8 cellular contexts compared by ENCODE assay signal in genomic region chr2:191677646-191678436, GRCh38. TPM values are rescaled to one million over a fixed set of nuclear protein-coding genes. Genes with fewer than 3 reads are reported as not detected.
DNase-seq lines count a peak whose midpoint lies in the region; ATAC-seq and TF ChIP-seq lines count a peak whose summit lies in the region.

NABP1 (plus strand) TSS chr2:191678136; CDS start chr2:191678615, 479 bp downstream.

- peaks cover 64% of the 10 kb centered on the region for H3K4me1 Mint-ChIP-seq in activated B cell treated with CpG ODN at 0.5 μM for 24 hours
- peaks cover 68 to 78% of the 10 kb centered on the region in 2 donors for H3K4me1 Mint-ChIP-seq in immature natural killer cell

- ATAC-seq in GM19025 (IDR thresholded peaks at IDR 0.05; ENCODE audit: low read depth, unreplicated experiment) (peak; percentile 64), HG03280 (IDR thresholded peaks at IDR 0.05; ENCODE audit: unreplicated experiment) (peak; percentile 73), activated B cell treated with CpG ODN at 0.5 μM for 24 hours (ENCODE audit: low read depth) (peak; percentile 84)

- POLR2A ChIA-PET in activated B cell treated with CpG ODN at 0.5 μM for 24 hours (lab: Charles Lee), result interaction anchor here (0.6 to 7.9 kb wide), 46 partner anchors 9 to 1271 kb away, joined by 3 to 380 read pairs (median 7); partner anchors contain the start of genes STAT1 and STAT4

- H3K27me3 Mint-ChIP-seq in activated B cell treated with CpG ODN at 0.5 μM for 24 hours (no peaks in the 10 kb centered on the region), immature natural killer cell (ENCODE audit: low read depth in 3 of 3) (peaks cover 18 to 30% (median 22%) of the 10 kb centered on the region in 3 donors)

- H3K27ac Mint-ChIP-seq in activated B cell treated with CpG ODN at 0.5 μM for 24 hours (peak within 1 kb of the TSS; percentile 99), immature natural killer cell (peak within 1 kb of the TSS; percentile 95 to 100 (median 98))

- H3K4me3 Mint-ChIP-seq in activated B cell treated with CpG ODN at 0.5 μM for 24 hours (peak within 1 kb of the TSS; percentile 97), immature natural killer cell (peak within 1 kb of the TSS; percentile 94 to 100 (median 99))

- DNase-seq in AG09319 (ENCODE audit: extremely low read depth, low read depth) (peak; percentile 97), NCI-H345 treated with DMSO at 0.1 percent for 48 hours (lab: John Stamatoyannopoulos, UW; ENCODE audit: unreplicated experiment) (peak; percentile 97), activated B cell treated with CpG ODN at 0.5 μM for 24 hours (peak; percentile 98), cardiac fibroblast (ENCODE audit: low read depth in 2 of 2) (peak; percentile 97 to 99), immature natural killer cell (peak; percentile 98 to 99 (median 99)), smooth muscle cell of the brain vasculature (ENCODE audit: low read depth, low spot score) (peak; percentile 94)

- peak within 1 kb of the TSS; percentile 75 to 82 for H3K4me3 ChIP-seq in cardiac fibroblast (replicated peaks in 1 of 2; ENCODE audit: low read depth in 2 of 2, low read length in 2 of 2)

- CTCF ChIA-PET in activated B cell treated with CpG ODN at 0.5 μM for 24 hours (lab: Charles Lee), result interaction anchor here (0.9 to 3.1 kb wide), 3 partner anchors 14 to 111 kb away, joined by 3 to 17 read pairs (median 9); no protein-coding TSS in a partner anchor

- H3K36me3 Mint-ChIP-seq in activated B cell treated with CpG ODN at 0.5 μM for 24 hours (ENCODE audit: low read depth), result peaks cover 37% of the 10 kb centered on the region
- H3K36me3 Mint-ChIP-seq in immature natural killer cell, result peaks cover 10 to 19% (median 11%) of the 10 kb centered on the region in 3 donors

- TF ChIP-seq CTCF in AG09319 (IDR thresholded peaks at IDR 0.05; ENCODE audit: low read depth, low read length) (no peak), activated B cell treated with CpG ODN at 0.5 μM for 24 hours (IDR thresholded peaks at IDR 0.05) (no peak), cardiac fibroblast (IDR thresholded peaks at IDR 0.05; ENCODE audit: low read depth, low read length) (no peak)

- intact Hi-C loops in activated B cell treated with CpG ODN at 0.5 μM for 24 hours (cut with micrococcal nuclease), result loop anchor here (1.0 to 10.0 kb wide), 14 partner anchors 8 to 1916 kb away; partner anchors contain the start of genes MFSD6, NAB1, NEMP2 and OSGEPL1

- H3K9me3 Mint-ChIP-seq in activated B cell treated with CpG ODN at 0.5 μM for 24 hours (no peaks in the 10 kb centered on the region), immature natural killer cell (no peaks in the 10 kb centered on the region)

RNA-seq across cellular contexts. Expression of gene NABP1, which starts in this region (rescaled TPM):
- total RNA-seq in activated B cell treated with CpG ODN at 0.5 μM for 24 hours, result 69.6 and 86.0 TPM in 2 replicates
- 10 to 100 TPM in 1 of 3 donors, 1 to 10 TPM in 2; 4.1 to 11.9 (median 7.6) TPM for polyA plus RNA-seq in immature natural killer cell

Comparison
In these comparisons a context has a peak if more than half of its experiments do, and no peak if none do; other contexts are left out.
1. Peak in every context shown above with its lines: DNase-seq, ATAC-seq and H3K4me3 ChIP-seq.